ENCODE assay signal across 1 cellular context in genomic region chr7:28933874-28934265, GRCh38.
TF ChIP-seq lines count a peak whose summit lies in the region.

No MANE protein-coding gene starts in this region.

TF ChIP-seq in WTC11, 78 proteins besides CTCF, POLR2A, EP300 and RAD21:
- no peak for TF ChIP-seq MLX (CRISPR knock-in tag; IDR thresholded peaks at IDR 0.05)
- no peak for TF ChIP-seq TCF7 (CRISPR knock-in tag; IDR thresholded peaks at IDR 0.05; ENCODE audit: low read depth)
- no peak for TF ChIP-seq ATF1 (CRISPR knock-in tag; IDR thresholded peaks at IDR 0.05)
- TF ChIP-seq TP53 (CRISPR knock-in tag; IDR thresholded peaks at IDR 0.05): no peak
- no peak for TF ChIP-seq FOXK1 (CRISPR knock-in tag; IDR thresholded peaks at IDR 0.05)
- no peak for TF ChIP-seq GABPB1 (CRISPR knock-in tag; IDR thresholded peaks at IDR 0.05)
- no peak for TF ChIP-seq SP1 (CRISPR knock-in tag; conservative IDR thresholded peaks at IDR 0.05)
- no peak for TF ChIP-seq ZNF138 (CRISPR knock-in tag; conservative IDR thresholded peaks at IDR 0.05)
- TF ChIP-seq E2F1 (CRISPR knock-in tag; IDR thresholded peaks at IDR 0.05): no peak
- no peak for TF ChIP-seq NFE2L1 (CRISPR knock-in tag; IDR thresholded peaks at IDR 0.05)
- TF ChIP-seq JUN (CRISPR knock-in tag; IDR thresholded peaks at IDR 0.05): no peak
- TF ChIP-seq ZNF425 (CRISPR knock-in tag; conservative IDR thresholded peaks at IDR 0.05): no peak
- no peak for TF ChIP-seq SMAD4 (CRISPR knock-in tag; IDR thresholded peaks at IDR 0.05)
- no peak for TF ChIP-seq TEAD1 (CRISPR knock-in tag; IDR thresholded peaks at IDR 0.05)
- no peak for TF ChIP-seq ZNF396 (CRISPR knock-in tag; IDR thresholded peaks at IDR 0.05; ENCODE audit: borderline replicate concordance)
- no peak for TF ChIP-seq RORB (CRISPR knock-in tag; IDR thresholded peaks at IDR 0.05)
